17 cellular contexts compared by ENCODE assay signal in the genomic region with DNA sequence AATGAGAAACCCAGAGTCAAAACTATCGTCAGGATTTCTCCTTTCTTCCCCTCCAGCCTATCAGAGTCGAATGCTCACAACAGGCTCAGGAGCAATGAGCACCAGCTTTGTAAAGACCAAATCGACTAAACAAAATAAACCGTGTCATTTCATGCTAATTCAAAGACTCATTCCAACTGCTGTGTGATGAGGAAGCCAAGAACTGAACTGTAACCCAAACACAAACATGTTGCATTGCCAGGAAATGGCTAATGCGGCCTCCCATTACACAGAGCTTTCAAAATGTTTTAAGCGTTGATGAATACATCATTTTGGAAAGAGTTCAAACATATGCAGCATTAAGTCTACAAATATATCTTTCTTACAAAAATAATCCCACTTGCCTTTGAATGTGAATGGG.
A peak's percentile ranks its signal among the peaks of the same experiment; 100 is the strongest.
DNase-seq lines count a peak whose midpoint lies in the region; ATAC-seq, FAIRE-seq and TF ChIP-seq lines count a peak whose summit lies in the region.
"Had no signal": no experiment of that assay in that cellular context is flagged by ENCODE, and none has a peak within 500 bp of the region (broad histone marks: within the 10 kb centered on the region; RNA-seq: fewer than 3 reads in every experiment).

No MANE protein-coding gene starts in this region.

- H3K27me3 Mint-ChIP-seq in neural progenitor cell (ENCODE audit: insufficient read depth, low read depth), result peaks cover 2% of the 10 kb centered on the region
- H3K27me3 Mint-ChIP-seq: activated CD4-positive, alpha-beta memory T cell treated with anti-CD3 and anti-CD28 coated beads for 36 hours; activated naive CD8-positive, alpha-beta T cell treated with anti-CD3 and anti-CD28 coated beads, Interleukin-2, amount 10 ng/mL, durations not matched to agents 7 days and 5 days; central memory CD8-positive, alpha-beta T cell had no signal

- no peak overlapping the region for H3K27ac ChIP-seq in neural progenitor cell
- H3K27ac ChIP-seq: gastrocnemius medialis, RWPE1 had no signal

- H3K9ac ChIP-seq in neural progenitor cell, result no peak overlapping the region

- H3K36me3 Mint-ChIP-seq in neural progenitor cell, result peaks cover 5% of the 10 kb centered on the region
- H3K36me3 Mint-ChIP-seq: activated CD4-positive, alpha-beta memory T cell treated with anti-CD3 and anti-CD28 coated beads for 36 hours; activated naive CD8-positive, alpha-beta T cell treated with anti-CD3 and anti-CD28 coated beads, Interleukin-2, amount 10 ng/mL, durations not matched to agents 7 days and 5 days had no signal

- H3K27ac Mint-ChIP-seq in neural progenitor cell, result no peak overlapping the region
- H3K27ac Mint-ChIP-seq: activated CD4-positive, alpha-beta memory T cell treated with anti-CD3 and anti-CD28 coated beads for 36 hours; activated naive CD8-positive, alpha-beta T cell treated with anti-CD3 and anti-CD28 coated beads, Interleukin-2, amount 10 ng/mL, durations not matched to agents 7 days and 5 days; activated T-cell treated with anti-CD3 and anti-CD28 coated beads, Interleukin-2, amount 50 U/mL, for 72 hours; naive thymus-derived CD8-positive, alpha-beta T cell had no signal

- H4K20me1 ChIP-seq in neural progenitor cell (ENCODE audit: low read depth), result no peaks in the 10 kb centered on the region

- DNase-seq in EH (ENCODE audit: low read depth), result peak; percentile 3
- peak; percentile 48 for DNase-seq in NCI-H1092 treated with DMSO at 0.1 percent for 48 hours (lab: John Stamatoyannopoulos, UW)
- no peak for DNase-seq in bronchial epithelial cell (ENCODE audit: low read depth)
- DNase-seq in neural progenitor cell (ENCODE audit: low spot score), result no peak
- DNase-seq in NCI-H187 treated with DMSO at 0.1 percent for 48 hours (lab: John Stamatoyannopoulos, UW), result no peak
- DNase-seq in NCI-H526 (lab: John Stamatoyannopoulos, UW), result no peak
- DNase-seq: activated CD4-positive, alpha-beta memory T cell treated with anti-CD3 and anti-CD28 coated beads for 36 hours; activated naive CD8-positive, alpha-beta T cell treated with anti-CD3 and anti-CD28 coated beads, Interleukin-2, amount 10 ng/mL, durations not matched to agents 7 days and 5 days; activated T-cell treated with anti-CD3 and anti-CD28 coated beads, Interleukin-2, amount 50 U/mL, for 72 hours; gastrocnemius medialis; naive thymus-derived CD8-positive, alpha-beta T cell; NCI-H2107; NK-92 treated with Interleukin-12 subunit alpha and Interleukin-12 subunit beta, amount 100 ng/mL, for 24 hours had no signal

- H3K4me1 Mint-ChIP-seq in neural progenitor cell, result peaks cover 26% of the 10 kb centered on the region
- H3K4me1 Mint-ChIP-seq: activated naive CD8-positive, alpha-beta T cell treated with anti-CD3 and anti-CD28 coated beads, Interleukin-2, amount 10 ng/mL, durations not matched to agents 7 days and 5 days; central memory CD8-positive, alpha-beta T cell; naive thymus-derived CD8-positive, alpha-beta T cell had no signal

- peak; percentile 18 for FAIRE-seq in bronchial epithelial cell (lab: Jason Lieb, UNC)

- no peak for ATAC-seq in GM18870 (IDR thresholded peaks at IDR 0.05; ENCODE audit: unreplicated experiment)
- no peak for ATAC-seq in HG02588 (IDR thresholded peaks at IDR 0.05; ENCODE audit: unreplicated experiment)
- ATAC-seq: activated T-cell treated with anti-CD3 and anti-CD28 coated beads, Interleukin-2, amount 50 U/mL, for 72 hours; gastrocnemius medialis; naive thymus-derived CD8-positive, alpha-beta T cell had no signal

- H3K27me3 ChIP-seq in bronchial epithelial cell (ENCODE audit: control insufficient read depth, insufficient read depth, low read length) (no peaks in the 10 kb centered on the region), neural progenitor cell (no peaks in the 10 kb centered on the region)
- H3K27me3 ChIP-seq: gastrocnemius medialis had no signal

- peaks cover 12% of the 10 kb centered on the region for H3K4me1 ChIP-seq in neural progenitor cell

- peak overlapping the region; percentile 32 for H2AFZ ChIP-seq in neural progenitor cell (replicated peaks)

- H3F3A ChIP-seq in neural progenitor cell (ENCODE audit: low read depth), result no peaks in the 10 kb centered on the region

- H3K4me3 ChIP-seq in bronchial epithelial cell (ENCODE audit: low read depth, low read length) (no peak overlapping the region), neural progenitor cell (no peak overlapping the region)
- H3K4me3 ChIP-seq: gastrocnemius medialis had no signal

- peak overlapping the region; percentile 48 for H3K4me2 ChIP-seq in neural progenitor cell

- peaks cover 24% of the 10 kb centered on the region for H3K9me3 Mint-ChIP-seq in neural progenitor cell

- TF ChIP-seq CTCF in bronchial epithelial cell (IDR thresholded peaks at IDR 0.05; ENCODE audit: insufficient read depth, low read length, severe bottlenecking), result no peak
- TF ChIP-seq CTCF in neural progenitor cell (IDR thresholded peaks at IDR 0.05), result no peak

- H3K4me3 Mint-ChIP-seq in neural progenitor cell, result no peak overlapping the region
- H3K4me3 Mint-ChIP-seq: activated CD4-positive, alpha-beta memory T cell treated with anti-CD3 and anti-CD28 coated beads for 36 hours; activated naive CD8-positive, alpha-beta T cell treated with anti-CD3 and anti-CD28 coated beads, Interleukin-2, amount 10 ng/mL, durations not matched to agents 7 days and 5 days; activated T-cell treated with anti-CD3 and anti-CD28 coated beads, Interleukin-2, amount 50 U/mL, for 72 hours; central memory CD8-positive, alpha-beta T cell; naive thymus-derived CD8-positive, alpha-beta T cell had no signal

- no peaks in the 10 kb centered on the region for H3K79me2 ChIP-seq in neural progenitor cell (ENCODE audit: low read depth)

- H3K36me3 ChIP-seq in bronchial epithelial cell (ENCODE audit: control insufficient read depth, insufficient read depth, low read length) (no peaks in the 10 kb centered on the region), neural progenitor cell (no peaks in the 10 kb centered on the region)
- H3K36me3 ChIP-seq: gastrocnemius medialis had no signal

- peaks cover 3% of the 10 kb centered on the region for H3K9me3 ChIP-seq in neural progenitor cell (ENCODE audit: low read depth)
- H3K9me3 ChIP-seq: gastrocnemius medialis had no signal

Comparison
In these comparisons a context has a peak if more than half of its experiments do, and no peak if none do; other contexts are left out.
1. DNase-seq: peak in EH (single experiment) and NCI-H1092 treated with DMSO at 0.1 percent for 48 hours (single experiment); none in bronchial epithelial cell (single experiment), neural progenitor cell (single experiment), NCI-H187 treated with DMSO at 0.1 percent for 48 hours (single experiment) and NCI-H526 (0 of 2).